ENCODE assay signal across 14 cellular contexts in genomic region chr2:197480165-197481036, GRCh38.
"Had no signal": no experiment of that assay in that cellular context is flagged by ENCODE, and none has a peak within 500 bp of the region (broad histone marks: within the 10 kb centered on the region; RNA-seq: fewer than 3 reads in every experiment).

No MANE protein-coding gene starts in this region.

- H3K4me3 ChIP-seq: right atrium auricular region, skin epidermis, tibial nerve had no signal

- H3K4me1 Mint-ChIP-seq: mesothelial cell of epicardium had no signal

- H3K4me3 Mint-ChIP-seq: activated naive CD8-positive, alpha-beta T cell; dendritic cell treated with granulocyte-macrophage colony-stimulating factor and Interleukin-4, amounts not matched to agents 40 ng/mL and 50 ng/mL, for 4 days; mesothelial cell of epicardium had no signal

- H3K27ac Mint-ChIP-seq: dendritic cell treated with granulocyte-macrophage colony-stimulating factor and Interleukin-4, amounts not matched to agents 40 ng/mL and 50 ng/mL, for 4 days; mesothelial cell of epicardium had no signal

- H3K27ac ChIP-seq: right atrium auricular region, skin epidermis, tibial nerve had no signal

- H3K27me3 ChIP-seq: right atrium auricular region, tibial nerve had no signal

- DNase-seq: activated effector memory CD4-positive, alpha-beta T cell treated with Interleukin-2 at 50 U/mL for 16 hours; activated T-cell treated with anti-CD3 and anti-CD28 coated beads for 4 hours; anterior cingulate cortex; cerebellar nuclear complex; erythroblast; hippocampal formation; posterior cingulate gyrus; T-helper 9 cell had no signal

- H3K27me3 Mint-ChIP-seq: activated naive CD8-positive, alpha-beta T cell; dendritic cell treated with granulocyte-macrophage colony-stimulating factor and Interleukin-4, amounts not matched to agents 40 ng/mL and 50 ng/mL, for 4 days had no signal

- H3K4me1 ChIP-seq: tibial nerve had no signal

- H3K9me3 Mint-ChIP-seq: mesothelial cell of epicardium had no signal
